Comparison of ENCODE assay signal across 1 cellular context in genomic region chr16:4333714-4334113, GRCh38. TPM values are rescaled to one million over a fixed set of nuclear protein-coding genes. Genes with fewer than 3 reads are reported as not detected.
"Had no signal": no experiment of that assay in that cellular context is flagged by ENCODE, and none has a peak within 500 bp of the region (broad histone marks: within the 10 kb centered on the region; RNA-seq: fewer than 3 reads in every experiment).

No MANE protein-coding gene starts in this region.

RNA-seq across cellular contexts. Expression of gene VASN, which starts 37.9 kb away (rescaled TPM):
- total RNA-seq: OCI-LY7 had no signal
